Comparison of ENCODE assay signal across 8 cellular contexts in genomic region chr9:14769235-14769580, GRCh38. TPM values are rescaled to one million over a fixed set of nuclear protein-coding genes. Genes with fewer than 3 reads are reported as not detected.
DNase-seq lines count a peak whose midpoint lies in the region; ATAC-seq, FAIRE-seq and TF ChIP-seq lines count a peak whose summit lies in the region.

No MANE protein-coding gene starts in this region.

- H3K9me3 Mint-ChIP-seq in stimulated activated memory B cell treated with anti-CD40 and anti-IgM and Interleukin-4, amounts not matched to agents 10 μg/mL and 1 μg/mL and 100 μg/mL, for 72 hours: peaks cover under 1% of the 10 kb centered on the region

- peaks cover 60% of the 10 kb centered on the region for H3K27me3 ChIP-seq in MG63

- no peaks in the 10 kb centered on the region for H3K36me3 ChIP-seq in MG63

- ATAC-seq in GM18909 (IDR thresholded peaks at IDR 0.05; ENCODE audit: poor library complexity, unreplicated experiment): peak; percentile 48
- ATAC-seq in stimulated activated memory B cell treated with anti-CD40 and anti-IgM and Interleukin-4, amounts not matched to agents 10 μg/mL and 1 μg/mL and 100 μg/mL, for 72 hours: no peak

- H3K27me3 Mint-ChIP-seq in stimulated activated memory B cell treated with anti-CD40 and anti-IgM and Interleukin-4, amounts not matched to agents 10 μg/mL and 1 μg/mL and 100 μg/mL, for 72 hours: peaks cover 17% of the 10 kb centered on the region

- no peaks in the 10 kb centered on the region for H3K9me3 ChIP-seq in MG63

- no peak overlapping the region for H3K27ac ChIP-seq in VCaP

- H3K27ac Mint-ChIP-seq in stimulated activated memory B cell treated with anti-CD40 and anti-IgM and Interleukin-4, amounts not matched to agents 10 μg/mL and 1 μg/mL and 100 μg/mL, for 72 hours: no peak overlapping the region

- no peak overlapping the region for H3K4me3 Mint-ChIP-seq in stimulated activated memory B cell treated with anti-CD40 and anti-IgM and Interleukin-4, amounts not matched to agents 10 μg/mL and 1 μg/mL and 100 μg/mL, for 72 hours

- no peak for FAIRE-seq in RCC 7860 (lab: Jason Lieb, UNC)

- DNase-seq in MG63 (peak; percentile 67), myocyte (ENCODE audit: low read depth) (peak; percentile 45), AG08395 (ENCODE audit: low spot score) (no peak), foreskin melanocyte (no peak), RCC 7860 (ENCODE audit: low spot score) (no peak)

- no peaks in the 10 kb centered on the region for H3K36me3 Mint-ChIP-seq in stimulated activated memory B cell treated with anti-CD40 and anti-IgM and Interleukin-4, amounts not matched to agents 10 μg/mL and 1 μg/mL and 100 μg/mL, for 72 hours

- peaks cover 6% of the 10 kb centered on the region for H3K4me1 Mint-ChIP-seq in stimulated activated memory B cell treated with anti-CD40 and anti-IgM and Interleukin-4, amounts not matched to agents 10 μg/mL and 1 μg/mL and 100 μg/mL, for 72 hours

- TF ChIP-seq CTCF in VCaP (conservative IDR thresholded peaks at IDR 0.05): peak; percentile 43

- no peak overlapping the region for H3K4me3 ChIP-seq in MG63

RNA-seq across cellular contexts. Expression of gene CER1, which starts 46.7 kb away (rescaled TPM):
- not detected in 2 replicates for total RNA-seq in MG63 (2014; rRNA removed; shearing (Covaris generic); ENCODE audit: low replicate concordance)
- not detected in 2 replicates for total RNA-seq in myocyte
- polyA plus RNA-seq in myocyte (2012): not detected

Comparison
In these comparisons a context has a peak if more than half of its experiments do, and no peak if none do; other contexts are left out.
1. DNase-seq: peak in MG63 (single experiment) and myocyte (single experiment); none in AG08395 (single experiment), foreskin melanocyte (single experiment) and RCC 7860 (single experiment).